ENCODE assay signal across 9 cellular contexts in genomic region chr2:207503234-207503633, GRCh38. TPM values are rescaled to one million over a fixed set of nuclear protein-coding genes. Genes with fewer than 3 reads are reported as not detected.
DNase-seq lines count a peak whose midpoint lies in the region; ATAC-seq and TF ChIP-seq lines count a peak whose summit lies in the region.
"Had no signal": no experiment of that assay in that cellular context is flagged by ENCODE, and none has a peak within 500 bp of the region (broad histone marks: within the 10 kb centered on the region; RNA-seq: fewer than 3 reads in every experiment).

No MANE protein-coding gene starts in this region.

- ATAC-seq in GM21381 (IDR thresholded peaks at IDR 0.05; ENCODE audit: unreplicated experiment) (peak; percentile 53), HG03558 (IDR thresholded peaks at IDR 0.05; ENCODE audit: extremely low read depth, unreplicated experiment) (peak; percentile 53), heart left ventricle (peak; percentile 55 to 68 (median 62))

- TF ChIP-seq POLR2A in heart left ventricle (IDR thresholded peaks at IDR 0.05): no peak

- no peak overlapping the region for H3K9ac ChIP-seq in BLaER1

- H3K27me3 ChIP-seq in BLaER1 (no peaks in the 10 kb centered on the region), heart left ventricle (no peaks in the 10 kb centered on the region)
- H3K27me3 ChIP-seq: gastrocnemius medialis had no signal

- H3K4me1 ChIP-seq in BLaER1 (peaks cover 23% of the 10 kb centered on the region), heart left ventricle (peaks cover 0 to 79% (median 45%) of the 10 kb centered on the region in 12 donors)

- no peak for TF ChIP-seq CTCF in heart left ventricle (IDR thresholded peaks at IDR 0.05)

- no peak overlapping the region for H3K27ac ChIP-seq in BLaER1
- H3K27ac ChIP-seq in heart left ventricle: peak overlapping the region; percentile 21 to 88 (median 71)
- H3K27ac ChIP-seq: gastrocnemius medialis had no signal

- H3K9me3 ChIP-seq in BLaER1 (no peaks in the 10 kb centered on the region), heart left ventricle (no peaks in the 10 kb centered on the region)
- H3K9me3 ChIP-seq: gastrocnemius medialis had no signal

- intact Hi-C loops in heart left ventricle (cut with DNase I): no loop called here

- H4K20me1 ChIP-seq in BLaER1: no peaks in the 10 kb centered on the region

- H3K36me3 ChIP-seq in BLaER1 (no peaks in the 10 kb centered on the region), heart left ventricle (no peaks in the 10 kb centered on the region)
- H3K36me3 ChIP-seq: gastrocnemius medialis had no signal

- 22 to 25% (median 24%) methylated on average over 5 of the region's 5 CpGs for WGBS in heart left ventricle, 4 donors

- peak overlapping the region; percentile 48; the same call in 1 of the 2 replicates for H3K4me2 ChIP-seq in BLaER1

- H3K4me3 ChIP-seq in BLaER1 (no peak overlapping the region), heart left ventricle (no peak overlapping the region)
- H3K4me3 ChIP-seq: gastrocnemius medialis had no signal

- DNase-seq in heart left ventricle: peak; percentile 45 to 76 (median 59)
- DNase-seq in NCI-H128 (lab: John Stamatoyannopoulos, UW; ENCODE audit: unreplicated experiment): no peak
- no peak for DNase-seq in NCI-H2196 (lab: John Stamatoyannopoulos, UW; ENCODE audit: unreplicated experiment)
- DNase-seq in DMS153 treated with DMSO at 0.1 percent for 48 hours (lab: John Stamatoyannopoulos, UW; ENCODE audit: unreplicated experiment): no peak
- no peak for DNase-seq in dedifferentiated amniotic fluid mesenchymal stem cell (ENCODE audit: extremely low spot score)
- DNase-seq: gastrocnemius medialis had no signal

RNA-seq across cellular contexts. Expression of gene CREB1, which starts 26.5 kb away (rescaled TPM):
- 10 to 100 TPM; 32.1 to 58.9 (median 49.3) TPM for total RNA-seq in heart left ventricle
- 1 to 10 TPM; 4.3 to 9.0 TPM for polyA plus RNA-seq in heart left ventricle

Comparison
In these comparisons a context has a peak if more than half of its experiments do, and no peak if none do; other contexts are left out.
1. DNase-seq: peak in heart left ventricle (5 of 5); none in NCI-H128 (single experiment), NCI-H2196 (single experiment), DMS153 treated with DMSO at 0.1 percent for 48 hours (single experiment) and dedifferentiated amniotic fluid mesenchymal stem cell (single experiment).
2. Peak in every context shown above with its lines, with median percentiles within 50 percentile points of each other: ATAC-seq.